ENCODE assay signal across 8 cellular contexts in genomic region chr7:128103498-128104108, GRCh38.
DNase-seq lines count a peak whose midpoint lies in the region; ATAC-seq and TF ChIP-seq lines count a peak whose summit lies in the region.

No MANE protein-coding gene starts in this region.

- no peak overlapping the region for H3K27ac ChIP-seq in suprapubic skin

- TF ChIP-seq EP300 in suprapubic skin (IDR thresholded peaks at IDR 0.05) = no peak

- no peak overlapping the region for H3K27ac Mint-ChIP-seq in activated naive CD8-positive, alpha-beta T cell treated with anti-CD3 and anti-CD28 coated beads for 36 hours
- H3K27ac Mint-ChIP-seq in immature natural killer cell = peak overlapping the region; percentile 54 to 88 (median 78)

- H3K9me3 Mint-ChIP-seq in activated naive CD8-positive, alpha-beta T cell treated with anti-CD3 and anti-CD28 coated beads for 36 hours = no peaks in the 10 kb centered on the region
- H3K9me3 Mint-ChIP-seq in immature natural killer cell = no peaks in the 10 kb centered on the region

- peak; percentile 70 for DNase-seq in GM13977 (ENCODE audit: low spot score)
- peak; percentile 30 for DNase-seq in activated naive CD8-positive, alpha-beta T cell treated with anti-CD3 and anti-CD28 coated beads for 36 hours
- peak; percentile 25 to 43 (median 41) for DNase-seq in immature natural killer cell
- DNase-seq in suprapubic skin (ENCODE audit: low spot score in 2 of 2) = no peak
- DNase-seq in stimulated activated CD4-positive, alpha-beta T cell treated with anti-CD3 and anti-CD28 coated beads, Interleukin-2, amount 100 ng/mL, for 48 hours = no peak
- no peak for DNase-seq in medulla oblongata (ENCODE audit: extremely low spot score)
- no peak for DNase-seq in MV-4-11 (lab: John Stamatoyannopoulos, UW)

- H3K4me1 ChIP-seq in suprapubic skin = peaks cover 13% of the 10 kb centered on the region

- H3K4me1 Mint-ChIP-seq in activated naive CD8-positive, alpha-beta T cell treated with anti-CD3 and anti-CD28 coated beads for 36 hours = peaks cover 39% of the 10 kb centered on the region
- peaks cover 33 to 38% of the 10 kb centered on the region in 2 donors for H3K4me1 Mint-ChIP-seq in immature natural killer cell

- TF ChIP-seq POLR2A in suprapubic skin (IDR thresholded peaks at IDR 0.05) = no peak

- no peaks in the 10 kb centered on the region for H3K9me3 ChIP-seq in suprapubic skin

- ATAC-seq in HG03432 (IDR thresholded peaks at IDR 0.05; ENCODE audit: unreplicated experiment) = peak; percentile 42

- WGBS in suprapubic skin = 13% methylated on average over 28 of the region's 44 CpGs

- H3K4me3 Mint-ChIP-seq in activated naive CD8-positive, alpha-beta T cell treated with anti-CD3 and anti-CD28 coated beads for 36 hours = peak overlapping the region; percentile 76
- H3K4me3 Mint-ChIP-seq in immature natural killer cell = peak overlapping the region; percentile 94 to 99 (median 96)

- H3K27me3 ChIP-seq in suprapubic skin = peaks cover 43% of the 10 kb centered on the region

- no peak for TF ChIP-seq CTCF in GM13977 (IDR thresholded peaks at IDR 0.05; ENCODE audit: extremely low read depth, insufficient read depth, missing control alignments)
- no peak for TF ChIP-seq CTCF in suprapubic skin (IDR thresholded peaks at IDR 0.05)

- H3K36me3 ChIP-seq in suprapubic skin = no peaks in the 10 kb centered on the region

- in situ Hi-C loops in GM13977 (cut with MboI; ENCODE audit: low pct_unique_long_range_greater_than_20kb, low sequenced_read_pairs, unreplicated experiment) = no loop called here

- H3K36me3 Mint-ChIP-seq in activated naive CD8-positive, alpha-beta T cell treated with anti-CD3 and anti-CD28 coated beads for 36 hours = no peaks in the 10 kb centered on the region
- no peaks in the 10 kb centered on the region for H3K36me3 Mint-ChIP-seq in immature natural killer cell

- H3K4me3 ChIP-seq in suprapubic skin = peak overlapping the region; percentile 37

- H3K27me3 Mint-ChIP-seq in activated naive CD8-positive, alpha-beta T cell treated with anti-CD3 and anti-CD28 coated beads for 36 hours = peaks cover 8% of the 10 kb centered on the region
- peaks cover 0 to 10% (median 9%) of the 10 kb centered on the region in 3 donors for H3K27me3 Mint-ChIP-seq in immature natural killer cell (ENCODE audit: low read depth in 3 of 3)

Comparison
In these comparisons a context has a peak if more than half of its experiments do, and no peak if none do; other contexts are left out.
1. DNase-seq: peak in GM13977 (single experiment), activated naive CD8-positive, alpha-beta T cell treated with anti-CD3 and anti-CD28 coated beads for 36 hours (single experiment) and immature natural killer cell (3 of 3); none in suprapubic skin (0 of 2), stimulated activated CD4-positive, alpha-beta T cell treated with anti-CD3 and anti-CD28 coated beads, Interleukin-2, amount 100 ng/mL, for 48 hours (0 of 2), medulla oblongata (single experiment) and MV-4-11 (single experiment).